Comparison of ENCODE assay signal across 20 cellular contexts in the genomic region with DNA sequence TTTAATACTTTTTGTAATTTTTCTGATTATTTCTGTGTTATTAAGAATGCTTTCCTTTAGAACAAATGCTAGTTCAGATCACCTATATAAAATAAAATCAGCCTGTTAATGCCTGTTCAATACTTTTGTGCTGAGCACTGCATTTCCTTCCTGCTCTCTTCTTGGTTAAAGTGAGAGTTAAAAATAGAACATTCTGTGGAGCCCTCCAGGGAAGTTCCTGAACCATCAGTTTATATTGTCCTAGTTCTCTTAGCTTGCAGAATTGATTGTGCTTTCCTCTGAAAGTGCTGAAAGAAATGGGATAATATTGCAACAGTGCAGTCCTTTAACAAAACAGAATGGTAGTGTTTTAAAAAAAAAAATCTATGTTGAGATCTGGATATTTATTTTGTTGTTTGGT.
A peak's percentile ranks its signal among the peaks of the same experiment; 100 is the strongest.
DNase-seq lines count a peak whose midpoint lies in the region; ATAC-seq and TF ChIP-seq lines count a peak whose summit lies in the region.
"Had no signal": no experiment of that assay in that cellular context is flagged by ENCODE, and none has a peak within 500 bp of the region (broad histone marks: within the 10 kb centered on the region; RNA-seq: fewer than 3 reads in every experiment).

No MANE protein-coding gene starts in this region.

- peak; percentile 72 for DNase-seq in SK-N-MC (ENCODE audit: low read depth, low spot score)
- DNase-seq in fibroblast of lung (ENCODE audit: low read depth in 2 of 2) = peak; percentile 14 to 15
- DNase-seq in medulla oblongata (ENCODE audit: extremely low spot score) = peak; percentile 48
- no peak for DNase-seq in foreskin fibroblast
- no peak for DNase-seq in NCI-H1105 (lab: John Stamatoyannopoulos, UW)
- DNase-seq: activated naive CD8-positive, alpha-beta T cell treated with anti-CD3 and anti-CD28 coated beads for 36 hours; Caco-2; HCEC 1CT; NCI-H1092; NCI-H524 treated with DMSO at 0.1 percent for 48 hours; nucleus accumbens; SIG-M5; stimulated activated CD4-positive, alpha-beta T cell treated with anti-CD3 and anti-CD28 coated beads, Interleukin-2, amount 100 ng/mL, for 48 hours had no signal

- no peaks in the 10 kb centered on the region for H4K20me1 ChIP-seq in BLaER1 treated with 17β-estradiol and CSF1 and Interleukin-3, amounts not matched to agents 10 nM and 100 nM
- H4K20me1 ChIP-seq in fibroblast of lung (ENCODE audit: control insufficient read depth, extremely low read depth, insufficient read depth, low read length) = no peaks in the 10 kb centered on the region

- H3K27ac ChIP-seq in BLaER1 treated with 17β-estradiol and CSF1 and Interleukin-3, amounts not matched to agents 10 nM and 100 nM = no peak overlapping the region
- H3K27ac ChIP-seq in SK-N-MC (peak overlapping the region; percentile 92), fibroblast of lung (ENCODE audit: insufficient read depth, low read length) (no peak overlapping the region)
- H3K27ac ChIP-seq: breast epithelium, hepatocyte had no signal

- no peak overlapping the region for H3K4me3 ChIP-seq in BLaER1 treated with 17β-estradiol and CSF1 and Interleukin-3, amounts not matched to agents 10 nM and 100 nM
- peak overlapping the region; percentile 49 for H3K4me3 ChIP-seq in SK-N-MC
- H3K4me3 ChIP-seq in fibroblast of lung (replicated peaks in 1 of 4; ENCODE audit: control extremely low read depth in 1 of 4, insufficient read depth in 1 of 4, low read depth in 3 of 4, low read length in 4 of 4) = no peak overlapping the region
- H3K4me3 ChIP-seq in foreskin fibroblast (ENCODE audit: low read depth in 1 of 2, low read length in 2 of 2) = no peak overlapping the region
- H3K4me3 ChIP-seq: breast epithelium, hepatocyte had no signal

- H3K9me3 ChIP-seq in BLaER1 treated with 17β-estradiol and CSF1 and Interleukin-3, amounts not matched to agents 10 nM and 100 nM (replicated peaks in 1 of 11) = no peaks in the 10 kb centered on the region; a peak in 1 of 22 replicates
- H3K9me3 ChIP-seq in SK-N-MC (ENCODE audit: low read depth, low read length) (no peaks in the 10 kb centered on the region), fibroblast of lung (ENCODE audit: control insufficient read depth, insufficient read depth, low read depth, low read length) (no peaks in the 10 kb centered on the region)
- H3K9me3 ChIP-seq: breast epithelium, Caco-2 had no signal

- TF ChIP-seq CTCF in fibroblast of lung (conservative IDR thresholded peaks at IDR 0.05 in 1 of 2, IDR thresholded peaks at IDR 0.05 in 1 of 2; ENCODE audit: low read depth in 1 of 2, low read length in 2 of 2) (no peak), foreskin fibroblast (IDR thresholded peaks at IDR 0.05; ENCODE audit: low read depth, low read length) (no peak)

- H2AFZ ChIP-seq in fibroblast of lung (ENCODE audit: low read length) = no peak overlapping the region
- H2AFZ ChIP-seq: hepatocyte had no signal

- no peaks in the 10 kb centered on the region for H3K27me3 ChIP-seq in BLaER1 treated with 17β-estradiol and CSF1 and Interleukin-3, amounts not matched to agents 10 nM and 100 nM
- H3K27me3 ChIP-seq in fibroblast of lung (ENCODE audit: control insufficient read depth, insufficient read depth, low read length) = no peaks in the 10 kb centered on the region
- H3K27me3 ChIP-seq: breast epithelium, hepatocyte had no signal

- H3K36me3 ChIP-seq in BLaER1 treated with 17β-estradiol and CSF1 and Interleukin-3, amounts not matched to agents 10 nM and 100 nM = peaks cover 37 to 82% (median 68%) of the 10 kb centered on the region in 11 experiments
- H3K36me3 ChIP-seq in SK-N-MC (ENCODE audit: insufficient read depth, low read length) (peaks cover 10% of the 10 kb centered on the region), fibroblast of lung (ENCODE audit: control insufficient read depth, insufficient read depth, low read length) (peaks cover 1% of the 10 kb centered on the region)
- H3K36me3 ChIP-seq: breast epithelium had no signal

- peak overlapping the region; percentile 42 to 67 (median 56); a peak in 21 of 22 replicates for H3K4me2 ChIP-seq in BLaER1 treated with 17β-estradiol and CSF1 and Interleukin-3, amounts not matched to agents 10 nM and 100 nM
- H3K4me2 ChIP-seq in fibroblast of lung (ENCODE audit: extremely low read depth, insufficient read depth, low read length) = no peak overlapping the region
- H3K4me2 ChIP-seq: hepatocyte had no signal

- H3K9ac ChIP-seq in BLaER1 treated with 17β-estradiol and CSF1 and Interleukin-3, amounts not matched to agents 10 nM and 100 nM = no peak overlapping the region
- H3K9ac ChIP-seq in SK-N-MC (ENCODE audit: insufficient read length) (peak overlapping the region; percentile 43), fibroblast of lung (ENCODE audit: insufficient read depth, low read length) (no peak overlapping the region)

- ATAC-seq in HG02885 (IDR thresholded peaks at IDR 0.05; ENCODE audit: poor library complexity, unreplicated experiment) (no peak), GM21423 (IDR thresholded peaks at IDR 0.05; ENCODE audit: unreplicated experiment) (no peak)
- ATAC-seq: activated CD4-positive, CD25-positive, alpha-beta regulatory T cell treated with anti-CD3 and anti-CD28 coated beads, Interleukin-2, amount 50 U/mL, for 24 hours; esophagus mucosa had no signal

- H3K79me2 ChIP-seq in fibroblast of lung (ENCODE audit: control insufficient read depth, insufficient read depth, low read length) = no peaks in the 10 kb centered on the region
- H3K79me2 ChIP-seq: hepatocyte had no signal

- H3K4me1 ChIP-seq in BLaER1 treated with 17β-estradiol and CSF1 and Interleukin-3, amounts not matched to agents 10 nM and 100 nM = peaks cover 14 to 28% (median 21%) of the 10 kb centered on the region in 10 experiments
- H3K4me1 ChIP-seq in fibroblast of lung (ENCODE audit: control insufficient read depth, extremely low read depth, insufficient read depth, low read length) = no peaks in the 10 kb centered on the region
- H3K4me1 ChIP-seq: breast epithelium, Caco-2 had no signal

Comparison
In these comparisons a context has a peak if more than half of its experiments do, and no peak if none do; other contexts are left out.
1. DNase-seq: peak in SK-N-MC (single experiment), fibroblast of lung (2 of 2) and medulla oblongata (single experiment); none in foreskin fibroblast (0 of 2) and NCI-H1105 (single experiment).